Comparison of ENCODE assay signal across 1 cellular context in the genomic region with DNA sequence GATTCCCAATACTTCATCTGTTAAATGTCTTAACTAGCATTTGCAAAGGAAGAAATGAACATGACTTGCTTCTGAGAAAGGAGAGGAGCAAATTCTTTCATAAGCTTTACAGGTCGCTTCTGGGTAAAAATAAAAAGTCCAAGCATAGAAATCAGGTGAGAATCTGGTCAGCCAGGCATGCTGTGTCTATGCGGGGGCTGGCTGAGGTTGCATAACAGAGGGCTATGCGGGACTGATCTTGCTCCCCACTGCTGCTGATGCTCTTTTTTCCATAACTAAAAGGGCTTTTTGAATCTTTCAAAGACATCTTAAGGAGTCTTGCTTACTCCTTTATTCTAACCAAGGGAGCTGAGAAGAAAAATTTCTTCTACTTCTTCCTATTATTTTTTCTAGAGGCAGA.
TF ChIP-seq lines count a peak whose summit lies in the region.

No MANE protein-coding gene starts in this region.

TF ChIP-seq in WTC11, 78 proteins besides CTCF, POLR2A, EP300 and RAD21 (continued from another document):
- TF ChIP-seq AFF4 (CRISPR knock-in tag; IDR thresholded peaks at IDR 0.05; ENCODE audit: borderline replicate concordance) (no peak), PRRX2 (CRISPR knock-in tag; IDR thresholded peaks at IDR 0.05) (no peak), FOXJ3 (CRISPR knock-in tag; IDR thresholded peaks at IDR 0.05; ENCODE audit: borderline replicate concordance) (no peak), ZNF263 (CRISPR knock-in tag; IDR thresholded peaks at IDR 0.05; ENCODE audit: low read depth) (no peak), HMGA2 (CRISPR knock-in tag; IDR thresholded peaks at IDR 0.05) (no peak), RORB (CRISPR knock-in tag; IDR thresholded peaks at IDR 0.05) (no peak), EMX1 (CRISPR knock-in tag; IDR thresholded peaks at IDR 0.05) (no peak), KAT7 (CRISPR knock-in tag; IDR thresholded peaks at IDR 0.05; ENCODE audit: borderline replicate concordance) (no peak), NR1H2 (CRISPR knock-in tag; IDR thresholded peaks at IDR 0.05) (no peak)
- TF ChIP-seq, protein P1, sequence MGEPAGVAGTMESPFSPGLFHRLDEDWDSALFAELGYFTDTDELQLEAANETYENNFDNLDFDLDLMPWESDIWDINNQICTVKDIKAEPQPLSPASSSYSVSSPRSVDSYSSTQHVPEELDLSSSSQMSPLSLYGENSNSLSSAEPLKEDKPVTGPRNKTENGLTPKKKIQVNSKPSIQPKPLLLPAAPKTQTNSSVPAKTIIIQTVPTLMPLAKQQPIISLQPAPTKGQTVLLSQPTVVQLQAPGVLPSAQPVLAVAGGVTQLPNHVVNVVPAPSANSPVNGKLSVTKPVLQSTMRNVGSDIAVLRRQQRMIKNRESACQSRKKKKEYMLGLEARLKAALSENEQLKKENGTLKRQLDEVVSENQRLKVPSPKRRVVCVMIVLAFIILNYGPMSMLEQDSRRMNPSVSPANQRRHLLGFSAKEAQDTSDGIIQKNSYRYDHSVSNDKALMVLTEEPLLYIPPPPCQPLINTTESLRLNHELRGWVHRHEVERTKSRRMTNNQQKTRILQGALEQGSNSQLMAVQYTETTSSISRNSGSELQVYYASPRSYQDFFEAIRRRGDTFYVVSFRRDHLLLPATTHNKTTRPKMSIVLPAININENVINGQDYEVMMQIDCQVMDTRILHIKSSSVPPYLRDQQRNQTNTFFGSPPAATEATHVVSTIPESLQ (CRISPR knock-in tag; IDR thresholded peaks at IDR 0.05), result no peak
- TF ChIP-seq, protein P2, sequence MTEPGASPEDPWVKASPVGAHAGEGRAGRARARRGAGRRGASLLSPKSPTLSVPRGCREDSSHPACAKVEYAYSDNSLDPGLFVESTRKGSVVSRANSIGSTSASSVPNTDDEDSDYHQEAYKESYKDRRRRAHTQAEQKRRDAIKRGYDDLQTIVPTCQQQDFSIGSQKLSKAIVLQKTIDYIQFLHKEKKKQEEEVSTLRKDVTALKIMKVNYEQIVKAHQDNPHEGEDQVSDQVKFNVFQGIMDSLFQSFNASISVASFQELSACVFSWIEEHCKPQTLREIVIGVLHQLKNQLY (CRISPR knock-in tag; IDR thresholded peaks at IDR 0.05), result no peak
